ENCODE assay signal across 26 cellular contexts in genomic region chr13:54486421-54487166, GRCh38.
"Had no signal": no experiment of that assay in that cellular context is flagged by ENCODE, and none has a peak within 500 bp of the region (broad histone marks: within the 10 kb centered on the region; RNA-seq: fewer than 3 reads in every experiment).

No MANE protein-coding gene starts in this region.

- H3K4me1 ChIP-seq: breast epithelium had no signal

- H3K27me3 ChIP-seq: breast epithelium, MG63 had no signal

- H3K4me2 ChIP-seq: KMS-11 had no signal

- H3K4me1 Mint-ChIP-seq: activated CD4-positive, alpha-beta T cell treated with anti-CD3 and anti-CD28 coated beads, Interleukin-2, amount 10 ng/mL, durations not matched to agents 7 days and 5 days; activated naive CD4-positive, alpha-beta T cell treated with anti-CD3 and anti-CD28 coated beads, Interleukin-2, amount 10 ng/mL, durations not matched to agents 7 days and 5 days; activated naive CD8-positive, alpha-beta T cell treated with anti-CD3 and anti-CD28 coated beads for 36 hours; activated T-helper 17 cell treated with anti-CD3 and anti-CD28 coated beads, Interleukin-2, amount 50 U/mL, for 72 hours had no signal

- H3K4me3 Mint-ChIP-seq: activated CD4-positive, alpha-beta memory T cell treated with anti-CD3 and anti-CD28 coated beads for 36 hours; activated CD4-positive, alpha-beta T cell treated with anti-CD3 and anti-CD28 coated beads, Interleukin-2, amount 10 ng/mL, durations not matched to agents 7 days and 5 days; activated naive CD4-positive, alpha-beta T cell treated with anti-CD3 and anti-CD28 coated beads, Interleukin-2, amount 10 ng/mL, durations not matched to agents 7 days and 5 days; activated naive CD8-positive, alpha-beta T cell treated with anti-CD3 and anti-CD28 coated beads for 36 hours; activated T-helper 17 cell treated with anti-CD3 and anti-CD28 coated beads, Interleukin-2, amount 50 U/mL, for 72 hours; T-helper 1 cell treated with Interleukin-12 subunit alpha and Interleukin-12 subunit beta and Interleukin-4 antibody, amounts not matched to agents 30 μg/mL and 1 μg/mL, for 36 hours had no signal

- H3K27ac ChIP-seq: breast epithelium, KMS-11 had no signal

- H3K27ac Mint-ChIP-seq: activated CD4-positive, alpha-beta memory T cell treated with anti-CD3 and anti-CD28 coated beads for 36 hours; activated CD4-positive, alpha-beta T cell treated with anti-CD3 and anti-CD28 coated beads, Interleukin-2, amount 10 ng/mL, durations not matched to agents 7 days and 5 days; activated naive CD4-positive, alpha-beta T cell treated with anti-CD3 and anti-CD28 coated beads, Interleukin-2, amount 10 ng/mL, durations not matched to agents 7 days and 5 days; activated naive CD8-positive, alpha-beta T cell treated with anti-CD3 and anti-CD28 coated beads for 36 hours; activated T-helper 17 cell treated with anti-CD3 and anti-CD28 coated beads, Interleukin-2, amount 50 U/mL, for 72 hours; T-helper 1 cell treated with Interleukin-12 subunit alpha and Interleukin-12 subunit beta and Interleukin-4 antibody, amounts not matched to agents 30 μg/mL and 1 μg/mL, for 36 hours had no signal

- H3K9me3 ChIP-seq: MG63 had no signal

- H3K4me3 ChIP-seq: breast epithelium, MG63 had no signal

- H3K36me3 Mint-ChIP-seq: activated CD4-positive, alpha-beta memory T cell treated with anti-CD3 and anti-CD28 coated beads for 36 hours; activated naive CD4-positive, alpha-beta T cell treated with anti-CD3 and anti-CD28 coated beads, Interleukin-2, amount 10 ng/mL, durations not matched to agents 7 days and 5 days; activated naive CD8-positive, alpha-beta T cell treated with anti-CD3 and anti-CD28 coated beads for 36 hours had no signal

- DNase-seq: activated CD4-positive, alpha-beta memory T cell treated with anti-CD3 and anti-CD28 coated beads for 36 hours; activated CD4-positive, alpha-beta T cell treated with anti-CD3 and anti-CD28 coated beads, Interleukin-2, amount 10 ng/mL, durations not matched to agents 7 days and 5 days; activated CD4-positive, CD25-positive, alpha-beta regulatory T cell; activated gamma-delta T cell treated with Interleukin-2 at 50 U/mL for 16 hours; activated naive CD4-positive, alpha-beta T cell treated with anti-CD3 and anti-CD28 coated beads, Interleukin-2, amount 10 ng/mL, durations not matched to agents 7 days and 5 days; activated naive CD8-positive, alpha-beta T cell treated with anti-CD3 and anti-CD28 coated beads for 36 hours; activated T-cell treated with anti-CD3 and anti-CD28 coated beads for 4 hours; activated T-cell treated with anti-CD3 and anti-CD28 coated beads, Interleukin-2, amount 50 U/mL, for 48 hours; central memory CD4-positive, alpha-beta T cell; MG63; MV-4-11; NCI-H1092 treated with DMSO at 0.1 percent for 48 hours; NCI-H1436; NCI-H1694 treated with DMSO at 0.1 percent for 48 hours; NCI-H2029 treated with DMSO at 0.1 percent for 48 hours; NCI-H2227 treated with DMSO at 0.1 percent for 48 hours; NCI-H446 treated with DMSO at 0.1 percent for 48 hours; NCI-H524 treated with DMSO at 0.1 percent for 48 hours; NCI-H774; NK-92 treated with Interleukin-12 subunit alpha and Interleukin-12 subunit beta, amount 100 ng/mL, for 24 hours; PC-3; SHP77 treated with DMSO at 0.1 percent for 48 hours had no signal

- H3K9ac ChIP-seq: KMS-11 had no signal

- H3K36me3 ChIP-seq: breast epithelium, MG63 had no signal

- H3K27me3 Mint-ChIP-seq: activated CD4-positive, alpha-beta memory T cell treated with anti-CD3 and anti-CD28 coated beads for 36 hours; activated CD4-positive, alpha-beta T cell treated with anti-CD3 and anti-CD28 coated beads, Interleukin-2, amount 10 ng/mL, durations not matched to agents 7 days and 5 days; activated naive CD4-positive, alpha-beta T cell treated with anti-CD3 and anti-CD28 coated beads, Interleukin-2, amount 10 ng/mL, durations not matched to agents 7 days and 5 days; activated naive CD8-positive, alpha-beta T cell treated with anti-CD3 and anti-CD28 coated beads for 36 hours; activated T-helper 17 cell treated with anti-CD3 and anti-CD28 coated beads, Interleukin-2, amount 50 U/mL, for 72 hours had no signal
